In the genomic region with DNA sequence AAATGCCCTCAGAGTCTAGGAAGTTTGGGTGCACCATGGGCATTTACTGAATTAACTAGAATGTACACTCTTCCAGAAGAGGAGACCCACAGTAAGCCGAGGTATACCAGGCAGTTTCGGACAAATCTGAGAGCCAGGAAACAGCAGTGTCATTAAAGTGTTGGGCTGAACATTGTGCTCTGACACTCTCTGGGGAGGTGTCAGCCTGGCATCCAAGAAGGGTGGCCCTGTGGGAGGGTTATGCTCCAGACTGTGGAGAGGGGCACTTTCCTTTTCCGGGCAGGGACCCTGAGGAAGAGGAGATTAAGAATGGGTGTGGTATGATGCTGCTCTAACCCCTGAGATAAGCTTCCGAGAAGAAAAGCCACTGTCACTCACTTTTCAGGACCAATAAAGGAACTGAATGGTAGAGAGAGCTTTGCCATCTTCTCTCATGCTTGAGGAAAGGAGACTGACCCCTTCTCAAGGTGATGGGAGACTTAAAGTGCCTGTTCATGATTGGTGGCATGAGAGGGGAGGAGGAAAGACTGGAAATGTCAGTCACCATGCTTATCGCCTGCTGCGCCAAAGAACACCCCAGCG, we compare ENCODE assay signal across 28 cellular contexts.
"Had no signal": no experiment of that assay in that cellular context is flagged by ENCODE, and none has a peak within 500 bp of the region (broad histone marks: within the 10 kb centered on the region; RNA-seq: fewer than 3 reads in every experiment).

No MANE protein-coding gene starts in this region.

- H3K27me3 ChIP-seq: ascending aorta, cardiac muscle cell had no signal

- ATAC-seq: activated CD8-positive, alpha-beta T cell treated with anti-CD3 and anti-CD28 coated beads, Interleukin-2, amount 10 ng/mL, durations not matched to agents 7 days and 5 days had no signal

- H3K4me2 ChIP-seq: KMS-11, PC-9 had no signal

- H3K9me3 ChIP-seq: ascending aorta had no signal

- H2AFZ ChIP-seq: PC-9 had no signal

- H3K36me3 ChIP-seq: ascending aorta, cardiac muscle cell had no signal

- DNase-seq: activated CD4-positive, alpha-beta T cell treated with anti-CD3 and anti-CD28 coated beads for 36 hours; activated CD4-positive, alpha-beta T cell treated with anti-CD3 and anti-CD28 coated beads, Interleukin-2, amount 10 ng/mL, durations not matched to agents 7 days and 5 days; activated CD4-positive, alpha-beta T cell treated with anti-CD3 and anti-CD28 coated beads, Interleukin-2, amount 50 U/mL, for 48 hours; activated CD8-positive, alpha-beta T cell treated with anti-CD3 and anti-CD28 coated beads, Interleukin-2, amount 10 ng/mL, durations not matched to agents 7 days and 5 days; activated gamma-delta T cell; activated naive CD4-positive, alpha-beta T cell treated with Interleukin-2 at 50 U/mL for 16 hours; activated naive CD8-positive, alpha-beta T cell treated with anti-CD3 and anti-CD28 coated beads, Interleukin-2, amount 10 ng/mL, durations not matched to agents 7 days and 5 days; activated T-cell treated with anti-CD3 and anti-CD28 coated beads, Interleukin-2, amount 50 U/mL, for 24 hours; MM.1S; MV-4-11; NCI-H1092; NCI-H1436 treated with DMSO at 0.1 percent for 48 hours; NCI-H1694 treated with DMSO at 0.1 percent for 48 hours; NCI-H2029 treated with DMSO at 0.1 percent for 48 hours; NCI-H2107; NCI-H2171; NCI-H510A; NCI-H774; PC-9; SW 1271; T-helper 1 cell; T-helper 2 cell; T-helper 9 cell had no signal

- H3K27ac ChIP-seq: ascending aorta, cardiac muscle cell, KMS-11, PC-9, RWPE1 had no signal

- FAIRE-seq: RCC 7860 had no signal

- H3K9ac ChIP-seq: KMS-11 had no signal

- H3K4me3 ChIP-seq: ascending aorta, cardiac muscle cell, PC-9 had no signal

- H3K4me1 ChIP-seq: ascending aorta had no signal
